ENCODE assay signal across 14 cellular contexts in genomic region chr1:101310484-101310883, GRCh38.
A peak's percentile ranks its signal among the peaks of the same experiment; 100 is the strongest.
DNase-seq lines count a peak whose midpoint lies in the region; ATAC-seq and TF ChIP-seq lines count a peak whose summit lies in the region.
"Had no signal": no experiment of that assay in that cellular context is flagged by ENCODE, and none has a peak within 500 bp of the region (broad histone marks: within the 10 kb centered on the region; RNA-seq: fewer than 3 reads in every experiment).

No MANE protein-coding gene starts in this region.

- H3K27ac ChIP-seq in KOPT-K1 (ENCODE audit: low read depth, low read length, poor library complexity, severe bottlenecking) (peak overlapping the region; percentile 96), thyroid gland (no peak overlapping the region)
- H3K27ac ChIP-seq: prostate gland had no signal

- no peak overlapping the region for H3K9ac ChIP-seq in adipocyte (ENCODE audit: low read length)

- no peaks in the 10 kb centered on the region for H3K36me3 ChIP-seq in KOPT-K1 (ENCODE audit: insufficient read depth, low read length)
- H3K36me3 ChIP-seq in adipocyte (ENCODE audit: control insufficient read depth, insufficient read depth, low read length, severe bottlenecking) = no peaks in the 10 kb centered on the region
- H3K36me3 ChIP-seq in thyroid gland = no peaks in the 10 kb centered on the region
- H3K36me3 ChIP-seq: prostate gland had no signal

- H3K9me3 Mint-ChIP-seq in activated CD4-positive, alpha-beta T cell treated with anti-CD3 and anti-CD28 coated beads, Interleukin-2, amount 10 ng/mL, durations not matched to agents 24 days and 14 days = no peaks in the 10 kb centered on the region
- H3K9me3 Mint-ChIP-seq in progenitor cell of endocrine pancreas (ENCODE audit: low read depth) = no peaks in the 10 kb centered on the region

- intact Hi-C loops in activated CD4-positive, alpha-beta T cell treated with anti-CD3 and anti-CD28 coated beads, Interleukin-2, amount 10 ng/mL, durations not matched to agents 24 days and 14 days (cut with micrococcal nuclease) = loop anchor here (5.0 kb wide), 3 partner anchors 127 to 257 kb away; no protein-coding TSS in a partner anchor
- intact Hi-C loops in thyroid gland (cut with DNase I) = no loop called here

- peak; percentile 81 for DNase-seq in activated CD4-positive, alpha-beta T cell treated with anti-CD3 and anti-CD28 coated beads, Interleukin-2, amount 10 ng/mL, durations not matched to agents 24 days and 14 days
- no peak for DNase-seq in activated CD4-positive, alpha-beta T cell treated with anti-CD3 and anti-CD28 coated beads for 4 hours
- peak; percentile 26 for DNase-seq in adipocyte (ENCODE audit: low read depth)
- no peak for DNase-seq in progenitor cell of endocrine pancreas (ENCODE audit: low spot score, unreplicated experiment)
- DNase-seq in thyroid gland = no peak
- DNase-seq: activated CD4-positive, alpha-beta T cell treated with anti-CD3 and anti-CD28 coated beads, Interleukin-2, amount 50 U/mL, for 1 hour; hippocampal formation; MM.1S; NCI-H2171 treated with DMSO at 0.1 percent for 48 hours; stimulated activated CD4-positive, alpha-beta T cell treated with anti-CD3 and anti-CD28 coated beads, Interleukin-15, amount 100 ng/mL, for 24 hours had no signal

- 54 to 57% methylated on average over 2 of the region's 2 CpGs for WGBS in thyroid gland, 2 donors

- H3K4me1 Mint-ChIP-seq in activated CD4-positive, alpha-beta T cell treated with anti-CD3 and anti-CD28 coated beads, Interleukin-2, amount 10 ng/mL, durations not matched to agents 24 days and 14 days = peaks cover 68% of the 10 kb centered on the region
- peaks cover 8% of the 10 kb centered on the region for H3K4me1 Mint-ChIP-seq in progenitor cell of endocrine pancreas (ENCODE audit: low read depth)

- H3K4me1 ChIP-seq in adipocyte (ENCODE audit: control insufficient read depth, insufficient read depth, low read length) (peaks cover 6% of the 10 kb centered on the region), thyroid gland (peaks cover 0 to 4% of the 10 kb centered on the region in 2 donors)
- H3K4me1 ChIP-seq: prostate gland had no signal

- ATAC-seq in HG03196 (IDR thresholded peaks at IDR 0.05; ENCODE audit: unreplicated experiment) = no peak
- ATAC-seq in GM21717 (IDR thresholded peaks at IDR 0.05; ENCODE audit: unreplicated experiment) = no peak

- no peaks in the 10 kb centered on the region for H3K36me3 Mint-ChIP-seq in activated CD4-positive, alpha-beta T cell treated with anti-CD3 and anti-CD28 coated beads, Interleukin-2, amount 10 ng/mL, durations not matched to agents 24 days and 14 days (ENCODE audit: low read depth)
- no peaks in the 10 kb centered on the region for H3K36me3 Mint-ChIP-seq in progenitor cell of endocrine pancreas (ENCODE audit: insufficient read depth)

- H3K27ac Mint-ChIP-seq in activated CD4-positive, alpha-beta T cell treated with anti-CD3 and anti-CD28 coated beads, Interleukin-2, amount 10 ng/mL, durations not matched to agents 24 days and 14 days = peak overlapping the region; percentile 69
- no peak overlapping the region for H3K27ac Mint-ChIP-seq in progenitor cell of endocrine pancreas

- no peak for TF ChIP-seq CTCF in progenitor cell of endocrine pancreas (IDR thresholded peaks at IDR 0.05; ENCODE audit: unreplicated experiment)
- no peak for TF ChIP-seq CTCF in thyroid gland (IDR thresholded peaks at IDR 0.05)

- H3K9me3 ChIP-seq in KOPT-K1 (ENCODE audit: insufficient read depth, low read length, poor library complexity, severe bottlenecking) (no peaks in the 10 kb centered on the region), adipocyte (ENCODE audit: control insufficient read depth, low read length) (no peaks in the 10 kb centered on the region), thyroid gland (no peaks in the 10 kb centered on the region)
- H3K9me3 ChIP-seq: prostate gland had no signal

- no peak overlapping the region for H3K4me3 ChIP-seq in adipocyte (ENCODE audit: low read length)
- H3K4me3 ChIP-seq in thyroid gland (replicated peaks in 1 of 3) = no peak overlapping the region

- peaks cover 15% of the 10 kb centered on the region for H3K27me3 Mint-ChIP-seq in activated CD4-positive, alpha-beta T cell treated with anti-CD3 and anti-CD28 coated beads, Interleukin-2, amount 10 ng/mL, durations not matched to agents 24 days and 14 days
- peaks cover 48% of the 10 kb centered on the region for H3K27me3 Mint-ChIP-seq in progenitor cell of endocrine pancreas

- H3K4me3 Mint-ChIP-seq in activated CD4-positive, alpha-beta T cell treated with anti-CD3 and anti-CD28 coated beads, Interleukin-2, amount 10 ng/mL, durations not matched to agents 24 days and 14 days = peak overlapping the region; percentile 79
- peak overlapping the region; percentile 77 for H3K4me3 Mint-ChIP-seq in progenitor cell of endocrine pancreas (ENCODE audit: low read depth)

- no peak for TF ChIP-seq POLR2A in thyroid gland (IDR thresholded peaks at IDR 0.05)

- H3K27me3 ChIP-seq in adipocyte (replicated peaks; ENCODE audit: control insufficient read depth, insufficient read depth, low read length) (peaks cover 78% of the 10 kb centered on the region), thyroid gland (no peaks in the 10 kb centered on the region)

Comparison
In these comparisons a context has a peak if more than half of its experiments do, and no peak if none do; other contexts are left out.
1. DNase-seq: peak in activated CD4-positive, alpha-beta T cell treated with anti-CD3 and anti-CD28 coated beads, Interleukin-2, amount 10 ng/mL, durations not matched to agents 24 days and 14 days (single experiment) and adipocyte (single experiment); none in activated CD4-positive, alpha-beta T cell treated with anti-CD3 and anti-CD28 coated beads for 4 hours (0 of 2), progenitor cell of endocrine pancreas (single experiment) and thyroid gland (0 of 2).